18 cellular contexts compared by ENCODE assay signal in the genomic region with DNA sequence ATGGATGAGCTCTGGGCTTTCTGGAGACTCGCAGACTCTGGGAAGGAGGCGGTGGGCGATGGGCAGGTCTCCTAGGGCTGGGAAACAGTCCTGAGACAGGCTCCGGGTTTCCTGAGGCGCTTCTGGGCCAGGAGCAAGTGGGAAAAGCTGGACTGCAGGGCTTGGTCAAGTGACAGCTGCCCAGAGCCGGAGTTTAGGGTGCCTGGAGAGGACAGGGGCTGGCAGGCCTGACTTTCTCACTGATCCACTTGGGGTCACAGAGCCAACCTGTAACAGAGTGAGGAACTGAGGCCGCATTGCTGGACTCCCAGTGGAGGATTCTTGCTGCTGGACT.
DNase-seq lines count a peak whose midpoint lies in the region; ATAC-seq, FAIRE-seq and TF ChIP-seq lines count a peak whose summit lies in the region.
"Had no signal": no experiment of that assay in that cellular context is flagged by ENCODE, and none has a peak within 500 bp of the region (broad histone marks: within the 10 kb centered on the region; RNA-seq: fewer than 3 reads in every experiment).

No MANE protein-coding gene starts in this region.

- no peaks in the 10 kb centered on the region for H3K79me1 ChIP-seq in mesenchymal stem cell (replicated peaks; ENCODE audit: low read length, poor library complexity, severe bottlenecking)

- no peak overlapping the region for H2BK15ac ChIP-seq in mesenchymal stem cell (ENCODE audit: low read depth, poor library complexity, severe bottlenecking)

- H3K18ac ChIP-seq in mesenchymal stem cell (ENCODE audit: low read depth in 1 of 2, low read length in 2 of 2) = no peak overlapping the region

- WGBS in mesenchymal stem cell = 93% methylated on average over 7 of the region's 7 CpGs

- intact Hi-C loops in Right ventricle myocardium superior (cut with DNase I) = no loop called here
- intact Hi-C loops in Right ventricle myocardium inferior (cut with DNase I) = no loop called here

- H3K4ac ChIP-seq in mesenchymal stem cell (ENCODE audit: low read depth in 1 of 2, low read length in 2 of 2) = no peak overlapping the region

- peak overlapping the region in 1 of 2 experiments; percentile 25 for H2BK12ac ChIP-seq in mesenchymal stem cell (ENCODE audit: low read length in 2 of 2)

- H3K27me3 ChIP-seq in mesenchymal stem cell (ENCODE audit: control insufficient read depth in 1 of 2, insufficient read depth in 1 of 2, low read length in 2 of 2) = no peaks in the 10 kb centered on the region
- H3K27me3 ChIP-seq: gastrocnemius medialis, tibial nerve had no signal

- H3K36me3 ChIP-seq in mesenchymal stem cell (ENCODE audit: control insufficient read depth in 1 of 2, insufficient read depth in 2 of 2, low read depth in 1 of 2, low read length in 2 of 2) = peaks cover 0 to 2% of the 10 kb centered on the region in 2 experiments
- H3K36me3 ChIP-seq: gastrocnemius medialis, tibial nerve had no signal

- no peak for TF ChIP-seq POLR2A in GM12892 (IDR thresholded peaks at IDR 0.05; ENCODE audit: low read depth, low read length)

- no peak overlapping the region for H4K91ac ChIP-seq in mesenchymal stem cell (ENCODE audit: low read length)

- H2AK5ac ChIP-seq in mesenchymal stem cell (ENCODE audit: low read length, severe bottlenecking) = no peak overlapping the region

- no peaks in the 10 kb centered on the region for H3K9me3 ChIP-seq in mesenchymal stem cell (ENCODE audit: control insufficient read depth, low read length)
- H3K9me3 ChIP-seq: gastrocnemius medialis, tibial nerve had no signal

- peak overlapping the region; percentile 8 for H2BK120ac ChIP-seq in mesenchymal stem cell (ENCODE audit: low read depth, low read length)

- no peak overlapping the region for H4K8ac ChIP-seq in mesenchymal stem cell (ENCODE audit: low read length)

- ATAC-seq in Right ventricle myocardium superior (ENCODE audit: poor library complexity) (peak; percentile 14), Right ventricle myocardium inferior (no peak)
- ATAC-seq: gastrocnemius medialis had no signal

- FAIRE-seq in GM12892 (lab: Jason Lieb, UNC) = no peak

- no peak overlapping the region for H3K23ac ChIP-seq in mesenchymal stem cell (ENCODE audit: low read length in 2 of 2)

- DNase-seq in Right ventricle myocardium superior (no peak), Right ventricle myocardium inferior (ENCODE audit: missing footprints) (no peak), mesenchymal stem cell (no peak), DMS153 treated with DMSO at 0.1 percent for 48 hours (lab: John Stamatoyannopoulos, UW; ENCODE audit: unreplicated experiment) (no peak), GM12892 (ENCODE audit: insufficient read length) (no peak), NAMALWA (ENCODE audit: low spot score) (no peak)
- DNase-seq: activated naive CD4-positive, alpha-beta T cell treated with anti-CD3 and anti-CD28 coated beads, Interleukin-2, amount 10 ng/mL, durations not matched to agents 7 days and 5 days; CD4-positive, CD25-positive, alpha-beta regulatory T cell; dermis blood vessel endothelial cell; DND-41; gastrocnemius medialis; NCI-H1436 treated with DMSO at 0.1 percent for 48 hours; NCI-H2171 treated with DMSO at 0.1 percent for 48 hours; NCI-H748 treated with DMSO at 0.1 percent for 48 hours; PC-9 had no signal

- no peak overlapping the region for H3K9ac ChIP-seq in mesenchymal stem cell (ENCODE audit: low read length)

- H3K27ac ChIP-seq in cingulate gyrus (ENCODE audit: low read depth, low read length) (peak overlapping the region; percentile 99), mesenchymal stem cell (ENCODE audit: low read length, poor library complexity, severe bottlenecking) (no peak overlapping the region), temporal lobe (ENCODE audit: low read depth, low read length) (peak overlapping the region; percentile 98)
- H3K27ac ChIP-seq: gastrocnemius medialis, PC-9, tibial nerve had no signal

- H3K14ac ChIP-seq in mesenchymal stem cell (ENCODE audit: low read length in 2 of 2) = peak overlapping the region in 1 of 2 experiments; percentile 18

- no peak overlapping the region for H2BK5ac ChIP-seq in mesenchymal stem cell (ENCODE audit: low read depth, low read length, poor library complexity, severe bottlenecking)

- H2AFZ ChIP-seq in mesenchymal stem cell (ENCODE audit: low read depth, low read length) = no peak overlapping the region
- H2AFZ ChIP-seq: PC-9 had no signal

- no peak overlapping the region for H3K4me2 ChIP-seq in mesenchymal stem cell (ENCODE audit: low read length, poor library complexity, severe bottlenecking)
- H3K4me2 ChIP-seq: PC-9 had no signal

- no peak overlapping the region for H3K4me3 ChIP-seq in mesenchymal stem cell (ENCODE audit: insufficient read depth in 1 of 2, low read depth in 1 of 2, low read length in 2 of 2)
- H3K4me3 ChIP-seq: gastrocnemius medialis, PC-9, tibial nerve had no signal

- H3K4me1 ChIP-seq in mesenchymal stem cell (ENCODE audit: control insufficient read depth, insufficient read depth, low read depth, low read length) = peaks cover 5% of the 10 kb centered on the region
- H3K4me1 ChIP-seq: gastrocnemius medialis had no signal
